In the genomic region with DNA sequence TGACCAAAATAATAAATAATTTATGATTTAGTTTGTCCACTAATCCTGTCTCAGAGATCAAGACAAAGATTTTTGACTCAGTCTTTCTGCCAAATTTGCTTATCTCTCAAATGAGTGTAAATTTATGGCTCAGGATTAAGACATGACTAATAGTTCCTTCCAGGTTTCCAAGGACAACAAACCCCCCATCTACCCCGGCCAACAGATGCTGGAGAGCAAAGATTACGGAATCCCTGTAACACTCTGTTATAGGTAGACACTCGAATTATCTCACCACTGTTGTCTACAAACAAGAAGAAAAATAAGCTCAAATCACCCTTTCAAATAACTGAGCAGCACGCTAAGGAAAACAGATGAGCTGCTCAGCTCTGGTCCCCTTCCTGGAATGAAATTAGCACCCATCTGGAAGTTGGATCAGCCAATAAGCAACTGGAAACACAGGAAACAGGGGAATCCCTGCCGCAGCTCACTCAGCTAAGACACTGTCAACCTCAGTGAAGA, we compare ENCODE assay signal across 10 cellular contexts. TPM values are rescaled to one million over a fixed set of nuclear protein-coding genes. Genes with fewer than 3 reads are reported as not detected.
DNase-seq lines count a peak whose midpoint lies in the region; TF ChIP-seq lines count a peak whose summit lies in the region.
"Had no signal": no experiment of that assay in that cellular context is flagged by ENCODE, and none has a peak within 500 bp of the region (broad histone marks: within the 10 kb centered on the region; RNA-seq: fewer than 3 reads in every experiment).

No MANE protein-coding gene starts in this region.

- CTCF ChIA-PET in MCF 10A (lab: Yijun Ruan, JAX), result no interaction called here

- H3K4me1 Mint-ChIP-seq in MCF 10A (ENCODE audit: insufficient read depth, unreplicated experiment), result peaks cover 18% of the 10 kb centered on the region

- peak overlapping the region; percentile 57; the same call in 1 of the 2 replicates for H3K9ac ChIP-seq in HUES48 (ENCODE audit: low read depth, low read length)

- 50 to 62% methylated on average over 5 of the region's 5 CpGs for WGBS in tibial nerve, 2 donors

- TF ChIP-seq EP300 in tibial nerve (IDR thresholded peaks at IDR 0.05), result no peak

- H3K9me3 ChIP-seq in HUES48 (ENCODE audit: control insufficient read depth, insufficient read depth, low read length), result no peaks in the 10 kb centered on the region
- no peaks in the 10 kb centered on the region for H3K9me3 ChIP-seq in tibial nerve

- no peak for TF ChIP-seq CTCF in MCF 10A (IDR thresholded peaks at IDR 0.05; ENCODE audit: unreplicated experiment)
- TF ChIP-seq CTCF in tibial nerve (IDR thresholded peaks at IDR 0.05), result no peak

- peak overlapping the region; percentile 76 for H3K27ac Mint-ChIP-seq in MCF 10A (ENCODE audit: low read depth, unreplicated experiment)

- intact Hi-C loops in MCF 10A (cut with micrococcal nuclease), result no loop called here

- POLR2A ChIA-PET in MCF 10A (lab: Yijun Ruan, JAX), result no interaction called here

- peak overlapping the region; percentile 26; the same call in 1 of the 2 replicates for H3K4me3 ChIP-seq in HUES48 (ENCODE audit: low read depth, low read length)
- peak overlapping the region in 1 of 4 donors; percentile 17 for H3K4me3 ChIP-seq in tibial nerve

- in situ Hi-C loops in KBM-7 (cut with MboI; ENCODE audit: low pct_unique_long_range_greater_than_20kb, low sequenced_read_pairs), result no loop called here

- DNase-seq in MCF 10A (ENCODE audit: unreplicated experiment) (peak; percentile 65), kidney tubule cell (ENCODE audit: low spot score) (peak; percentile 34), tibial nerve (ENCODE audit: low spot score in 2 of 2) (no peak), KBM-7 (no peak), activated gamma-delta T cell (lab: John Stamatoyannopoulos, UW) (no peak), Kasumi-1 (lab: John Stamatoyannopoulos, UW) (no peak)
- no peak for DNase-seq in activated CD4-positive, alpha-beta T cell treated with anti-CD3 and anti-CD28 coated beads for 4 hours
- DNase-seq: NCI-H345; stimulated activated CD4-positive, alpha-beta T cell treated with anti-CD3 and anti-CD28 coated beads, Interleukin-1b, Interleukin-23, amount 100 ng/mL, for 48 hours had no signal

- TF ChIP-seq POLR2A in tibial nerve (IDR thresholded peaks at IDR 0.05), result no peak

- BruUV-seq in MCF 10A (replicated peaks; lab: Mats Ljungman, UMichigan), result no TSS peak

- H3K27ac ChIP-seq in HUES48 (ENCODE audit: low read depth, low read length) (peak overlapping the region; percentile 85), tibial nerve (peak overlapping the region in 3 of 4 donors; percentile 12 to 78 (median 44))

- H3K4me1 ChIP-seq in HUES48 (ENCODE audit: control insufficient read depth, insufficient read depth, low read length) (peaks cover 47% of the 10 kb centered on the region), tibial nerve (peaks cover 0 to 24% (median 0%) of the 10 kb centered on the region in 4 donors)

- H3K9me3 Mint-ChIP-seq in MCF 10A (ENCODE audit: unreplicated experiment), result no peaks in the 10 kb centered on the region

- H3K36me3 ChIP-seq in HUES48 (ENCODE audit: control insufficient read depth, insufficient read depth, low read length) (no peaks in the 10 kb centered on the region), tibial nerve (no peaks in the 10 kb centered on the region)

- no peak overlapping the region for H3K4me3 Mint-ChIP-seq in MCF 10A (ENCODE audit: unreplicated experiment)

- H3K36me3 Mint-ChIP-seq in MCF 10A (ENCODE audit: insufficient read depth, unreplicated experiment), result peaks cover 2% of the 10 kb centered on the region

- H3K27me3 ChIP-seq in HUES48 (ENCODE audit: control insufficient read depth, insufficient read depth, low read length) (no peaks in the 10 kb centered on the region), tibial nerve (no peaks in the 10 kb centered on the region)

- H3K27me3 Mint-ChIP-seq in MCF 10A (ENCODE audit: insufficient read depth, unreplicated experiment), result no peaks in the 10 kb centered on the region

RNA-seq across cellular contexts. Expression of a gene that starts 56.8 kb away (rescaled TPM):
- 43.3 and 51.9 TPM in 2 replicates for total RNA-seq in MCF 10A (2022)
- total RNA-seq in tibial nerve, result 10 to 100 TPM; 23.6 to 32.0 (median 26.0) TPM

Comparison
In these comparisons a context has a peak if more than half of its experiments do, and no peak if none do; other contexts are left out.
1. DNase-seq: peak in MCF 10A (single experiment) and kidney tubule cell (single experiment); none in tibial nerve (0 of 2), activated CD4-positive, alpha-beta T cell treated with anti-CD3 and anti-CD28 coated beads for 4 hours (0 of 2), KBM-7 (single experiment), activated gamma-delta T cell (single experiment) and Kasumi-1 (0 of 2).